ENCODE assay signal across 8 cellular contexts in genomic region chr16:528111-529011, GRCh38. TPM values are rescaled to one million over a fixed set of nuclear protein-coding genes. Genes with fewer than 3 reads are reported as not detected.
DNase-seq lines count a peak whose midpoint lies in the region; ATAC-seq and TF ChIP-seq lines count a peak whose summit lies in the region.

No MANE protein-coding gene starts in this region.

- no peaks in the 10 kb centered on the region for H3K36me3 ChIP-seq in Peyer's patch
- peaks cover 2% of the 10 kb centered on the region for H3K36me3 ChIP-seq in kidney epithelial cell (ENCODE audit: control insufficient read depth, insufficient read depth, low read length)

- TF ChIP-seq POLR2A in Peyer's patch (IDR thresholded peaks at IDR 0.05), result peak; percentile 93 to 97

- peak; percentile 6 for ATAC-seq in HG02763 (IDR thresholded peaks at IDR 0.05; ENCODE audit: unreplicated experiment)

- DNase-seq in GM12864 (ENCODE audit: low read depth) (no peak), Peyer's patch (peak; percentile 30 to 88 (median 85)), amniotic epithelial cell (ENCODE audit: low read depth) (peak; percentile 87), kidney epithelial cell (ENCODE audit: low read depth) (no peak), NCI-H510A treated with DMSO at 0.1 percent for 48 hours (lab: John Stamatoyannopoulos, UW) (no peak), GM13976 (ENCODE audit: low spot score) (no peak)
- DNase-seq in stimulated activated CD4-positive, alpha-beta T cell treated with anti-CD3 and anti-CD28 coated beads, Interleukin-4, amount 100 ng/mL, for 24 hours, result peak; percentile 55

- H3K4me1 ChIP-seq in Peyer's patch, result peaks cover 0 to 65% (median 27%) of the 10 kb centered on the region in 4 donors

- H3K27me3 ChIP-seq in Peyer's patch, result no peaks in the 10 kb centered on the region
- H3K27me3 ChIP-seq in kidney epithelial cell (ENCODE audit: control insufficient read depth, insufficient read depth, low read length), result no peaks in the 10 kb centered on the region

- in situ Hi-C loops in GM13976 (cut with MboI; ENCODE audit: low sequenced_read_pairs, unreplicated experiment), result no loop called here

- no peaks in the 10 kb centered on the region for H3K9me3 ChIP-seq in Peyer's patch

- peak overlapping the region; percentile 77 to 95 (median 81) for H3K27ac ChIP-seq in Peyer's patch

- TF ChIP-seq CTCF in GM12864 (IDR thresholded peaks at IDR 0.05; ENCODE audit: low read depth, low read length, missing control alignments), result no peak
- no peak for TF ChIP-seq CTCF in Peyer's patch (IDR thresholded peaks at IDR 0.05)
- no peak for TF ChIP-seq CTCF in kidney epithelial cell (IDR thresholded peaks at IDR 0.05; ENCODE audit: insufficient read depth, low read length, poor library complexity, severe bottlenecking)
- no peak for TF ChIP-seq CTCF in GM13976 (IDR thresholded peaks at IDR 0.05; ENCODE audit: borderline replicate concordance, control extremely low read depth, extremely low read depth, insufficient read depth, missing control alignments)

- H3K4me3 ChIP-seq in GM12864 (ENCODE audit: low read depth, low read length), result peak overlapping the region; percentile 91
- peak overlapping the region; percentile 62 to 84 (median 73) for H3K4me3 ChIP-seq in Peyer's patch
- H3K4me3 ChIP-seq in kidney epithelial cell (ENCODE audit: low read depth, low read length), result peak overlapping the region; percentile 81

RNA-seq across cellular contexts. Expression of gene CAPN15, which starts 0.8 kb away (rescaled TPM):
- total RNA-seq in Peyer's patch (100 to 1,000 TPM in 3 of 4 donors, 10 to 100 TPM in 1; 50.3 to 249 (median 167) TPM), kidney epithelial cell (47.1 and 54.5 TPM in 2 replicates)

RNA-seq across cellular contexts. Expression of gene PRR35, which starts 31.8 kb away (rescaled TPM):
- not detected for total RNA-seq in Peyer's patch
- total RNA-seq in kidney epithelial cell, result not detected in 2 replicates

RNA-seq across cellular contexts. Expression of gene NHLRC4, which starts 38.4 kb away (rescaled TPM):
- total RNA-seq in Peyer's patch (10 to 100 TPM in 1 of 4 donors, 1 to 10 TPM in 3; 1.2 to 17.3 (median 1.5) TPM), kidney epithelial cell (0.46 and 2.3 TPM in 2 replicates)

RNA-seq across cellular contexts. Expression of gene PIGQ, which starts 41.4 kb away (rescaled TPM):
- 10 to 100 TPM; 33.1 to 65.6 (median 55.2) TPM for total RNA-seq in Peyer's patch
- total RNA-seq in kidney epithelial cell, result 54.9 and 63.1 TPM in 2 replicates

Comparison
In these comparisons a context has a peak if more than half of its experiments do, and no peak if none do; other contexts are left out.
1. DNase-seq: peak in Peyer's patch (3 of 3), amniotic epithelial cell (single experiment) and stimulated activated CD4-positive, alpha-beta T cell treated with anti-CD3 and anti-CD28 coated beads, Interleukin-4, amount 100 ng/mL, for 24 hours (single experiment); none in GM12864 (single experiment), kidney epithelial cell (single experiment), NCI-H510A treated with DMSO at 0.1 percent for 48 hours (single experiment) and GM13976 (single experiment).
2. Peak in every context shown above with its lines, with median percentiles within 50 percentile points of each other: H3K4me3 ChIP-seq.